Comparison of ENCODE assay signal across 13 cellular contexts in the genomic region with DNA sequence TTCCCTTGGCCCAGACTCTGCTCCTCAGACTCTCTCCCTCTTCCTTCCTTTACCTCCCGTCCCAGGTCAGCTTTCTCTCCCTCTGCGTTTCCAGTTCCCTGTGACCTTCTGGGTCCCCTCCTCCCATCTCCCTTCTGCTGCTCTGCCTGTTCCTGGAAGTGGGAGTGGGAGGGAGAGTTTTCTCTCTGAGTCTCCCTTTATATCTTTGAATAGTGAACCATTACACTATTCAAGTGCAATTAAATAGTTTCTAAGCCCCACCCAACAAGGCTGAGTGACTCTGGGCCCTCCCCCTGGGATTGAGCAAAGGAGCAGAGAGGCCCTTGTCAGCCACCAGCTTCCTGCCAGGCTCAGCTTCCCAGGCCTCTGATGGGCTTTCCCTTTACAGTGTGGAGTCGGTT. TPM values are rescaled to one million over a fixed set of nuclear protein-coding genes. Genes with fewer than 3 reads are reported as not detected.
DNase-seq lines count a peak whose midpoint lies in the region; ATAC-seq and TF ChIP-seq lines count a peak whose summit lies in the region.
"Had no signal": no experiment of that assay in that cellular context is flagged by ENCODE, and none has a peak within 500 bp of the region (broad histone marks: within the 10 kb centered on the region; RNA-seq: fewer than 3 reads in every experiment).

No MANE protein-coding gene starts in this region.

- no peaks in the 10 kb centered on the region for H3K27me3 Mint-ChIP-seq in activated CD8-positive, alpha-beta T cell treated with anti-CD3 and anti-CD28 coated beads, Interleukin-2, amount 10 ng/mL, durations not matched to agents 7 days and 5 days (ENCODE audit: low read depth)
- H3K27me3 Mint-ChIP-seq in activated CD8-positive, alpha-beta T cell treated with anti-CD3 and anti-CD28 coated beads for 36 hours: no peaks in the 10 kb centered on the region
- no peaks in the 10 kb centered on the region for H3K27me3 Mint-ChIP-seq in stimulated activated naive CD8-positive, alpha-beta T cell treated with anti-CD3 and anti-CD28 coated beads, Interleukin-15, amount 100 ng/mL, for 72 hours

- H3K4me3 ChIP-seq in right atrium auricular region: no peak overlapping the region
- H3K4me3 ChIP-seq: SJSA1 had no signal

- intact Hi-C loops in activated CD8-positive, alpha-beta T cell treated with anti-CD3 and anti-CD28 coated beads for 36 hours (cut with micrococcal nuclease): no loop called here

- peak overlapping the region; percentile 67 for H3K27ac Mint-ChIP-seq in activated CD8-positive, alpha-beta T cell treated with anti-CD3 and anti-CD28 coated beads, Interleukin-2, amount 10 ng/mL, durations not matched to agents 7 days and 5 days
- no peak overlapping the region for H3K27ac Mint-ChIP-seq in activated CD8-positive, alpha-beta T cell treated with anti-CD3 and anti-CD28 coated beads for 36 hours
- H3K27ac Mint-ChIP-seq in stimulated activated naive CD8-positive, alpha-beta T cell treated with anti-CD3 and anti-CD28 coated beads, Interleukin-15, amount 100 ng/mL, for 72 hours: peak overlapping the region; percentile 10 to 77

- peak; percentile 27 for ATAC-seq in activated CD8-positive, alpha-beta T cell treated with anti-CD3 and anti-CD28 coated beads, Interleukin-2, amount 10 ng/mL, durations not matched to agents 7 days and 5 days
- no peak for ATAC-seq in activated CD8-positive, alpha-beta T cell treated with anti-CD3 and anti-CD28 coated beads for 36 hours
- no peak for ATAC-seq in stimulated activated naive CD8-positive, alpha-beta T cell treated with anti-CD3 and anti-CD28 coated beads, Interleukin-15, amount 100 ng/mL, for 72 hours

- CTCF ChIA-PET in activated CD8-positive, alpha-beta T cell treated with anti-CD3 and anti-CD28 coated beads, Interleukin-2, amount 10 ng/mL, durations not matched to agents 7 days and 5 days (lab: Charles Lee): interaction anchor here (1.0 to 2.0 kb wide), 2 partner anchors 14 to 22 kb away, joined by 3 to 15 read pairs; no protein-coding TSS in a partner anchor
- CTCF ChIA-PET in activated CD8-positive, alpha-beta T cell treated with anti-CD3 and anti-CD28 coated beads for 36 hours (lab: Charles Lee): interaction anchor here (1.0 to 1.6 kb wide), 2 partner anchors 13 to 24 kb away, joined by 3 to 4 read pairs; no protein-coding TSS in a partner anchor

- no peaks in the 10 kb centered on the region for H3K27me3 ChIP-seq in right atrium auricular region
- H3K27me3 ChIP-seq: brain microvascular endothelial cell, SJSA1 had no signal

- POLR2A ChIA-PET in activated CD8-positive, alpha-beta T cell treated with anti-CD3 and anti-CD28 coated beads, Interleukin-2, amount 10 ng/mL, durations not matched to agents 7 days and 5 days (lab: Charles Lee): no interaction called here
- POLR2A ChIA-PET in activated CD8-positive, alpha-beta T cell treated with anti-CD3 and anti-CD28 coated beads for 36 hours (lab: Charles Lee): no interaction called here

- H3K27ac ChIP-seq in right atrium auricular region: peak overlapping the region in 1 of 2 donors; percentile 8
- H3K27ac ChIP-seq: brain microvascular endothelial cell, SJSA1 had no signal

- H3K9me3 ChIP-seq in right atrium auricular region: no peaks in the 10 kb centered on the region
- H3K9me3 ChIP-seq: SJSA1 had no signal

- H3K4me1 ChIP-seq in right atrium auricular region: peaks cover 0 to 11% of the 10 kb centered on the region in 2 donors
- H3K4me1 ChIP-seq: SJSA1 had no signal

- no peaks in the 10 kb centered on the region for H3K36me3 Mint-ChIP-seq in activated CD8-positive, alpha-beta T cell treated with anti-CD3 and anti-CD28 coated beads, Interleukin-2, amount 10 ng/mL, durations not matched to agents 7 days and 5 days (ENCODE audit: low read depth)
- H3K36me3 Mint-ChIP-seq in activated CD8-positive, alpha-beta T cell treated with anti-CD3 and anti-CD28 coated beads for 36 hours (ENCODE audit: low read depth): no peaks in the 10 kb centered on the region

- no peak for DNase-seq in activated CD8-positive, alpha-beta T cell treated with anti-CD3 and anti-CD28 coated beads, Interleukin-2, amount 10 ng/mL, durations not matched to agents 7 days and 5 days
- DNase-seq in activated CD8-positive, alpha-beta T cell treated with anti-CD3 and anti-CD28 coated beads for 36 hours: no peak
- peak; percentile 76 for DNase-seq in NOMO-1 treated with dmso at 0.1 percent for 144 hours (lab: John Stamatoyannopoulos, UW; ENCODE audit: unreplicated experiment)
- peak; percentile 53 for DNase-seq in right atrium auricular region (ENCODE audit: low spot score)
- no peak for DNase-seq in stimulated activated naive CD8-positive, alpha-beta T cell treated with anti-CD3 and anti-CD28 coated beads, Interleukin-15, amount 100 ng/mL, for 72 hours
- DNase-seq in NCI-H748 (lab: John Stamatoyannopoulos, UW; ENCODE audit: unreplicated experiment): no peak
- DNase-seq in NCI-H1930 (lab: John Stamatoyannopoulos, UW): no peak
- DNase-seq in GM19238 (ENCODE audit: insufficient read length, low spot score): no peak
- DNase-seq: activated CD8-positive, alpha-beta memory T cell treated with anti-CD3 and anti-CD28 coated beads for 24 hours; brain microvascular endothelial cell; NCI-H1436 treated with DMSO at 0.1 percent for 48 hours; stimulated activated CD4-positive, alpha-beta T cell treated with anti-CD3 and anti-CD28 coated beads, Interleukin-1b, Interleukin-23, amount 100 ng/mL, for 48 hours had no signal

- no peak for TF ChIP-seq CTCF in activated CD8-positive, alpha-beta T cell treated with anti-CD3 and anti-CD28 coated beads for 36 hours (IDR thresholded peaks at IDR 0.05)
- TF ChIP-seq CTCF in right atrium auricular region (IDR thresholded peaks at IDR 0.05): no peak

- H3K9me3 Mint-ChIP-seq in activated CD8-positive, alpha-beta T cell treated with anti-CD3 and anti-CD28 coated beads, Interleukin-2, amount 10 ng/mL, durations not matched to agents 7 days and 5 days (ENCODE audit: insufficient read depth): no peaks in the 10 kb centered on the region
- H3K9me3 Mint-ChIP-seq in activated CD8-positive, alpha-beta T cell treated with anti-CD3 and anti-CD28 coated beads for 36 hours: no peaks in the 10 kb centered on the region
- H3K9me3 Mint-ChIP-seq in stimulated activated naive CD8-positive, alpha-beta T cell treated with anti-CD3 and anti-CD28 coated beads, Interleukin-15, amount 100 ng/mL, for 72 hours: no peaks in the 10 kb centered on the region

- peaks cover 20% of the 10 kb centered on the region for H3K4me1 Mint-ChIP-seq in activated CD8-positive, alpha-beta T cell treated with anti-CD3 and anti-CD28 coated beads, Interleukin-2, amount 10 ng/mL, durations not matched to agents 7 days and 5 days (ENCODE audit: low read depth)
- peaks cover 4% of the 10 kb centered on the region for H3K4me1 Mint-ChIP-seq in activated CD8-positive, alpha-beta T cell treated with anti-CD3 and anti-CD28 coated beads for 36 hours (ENCODE audit: low read depth)
- H3K4me1 Mint-ChIP-seq in stimulated activated naive CD8-positive, alpha-beta T cell treated with anti-CD3 and anti-CD28 coated beads, Interleukin-15, amount 100 ng/mL, for 72 hours: no peaks in the 10 kb centered on the region

- no peaks in the 10 kb centered on the region for H3K36me3 ChIP-seq in right atrium auricular region
- H3K36me3 ChIP-seq: brain microvascular endothelial cell, SJSA1 had no signal

- H3K4me3 Mint-ChIP-seq in activated CD8-positive, alpha-beta T cell treated with anti-CD3 and anti-CD28 coated beads, Interleukin-2, amount 10 ng/mL, durations not matched to agents 7 days and 5 days: no peak overlapping the region
- H3K4me3 Mint-ChIP-seq in activated CD8-positive, alpha-beta T cell treated with anti-CD3 and anti-CD28 coated beads for 36 hours: no peak overlapping the region
- H3K4me3 Mint-ChIP-seq in stimulated activated naive CD8-positive, alpha-beta T cell treated with anti-CD3 and anti-CD28 coated beads, Interleukin-15, amount 100 ng/mL, for 72 hours: no peak overlapping the region

RNA-seq across cellular contexts. Expression of a gene that starts 34.8 kb away (rescaled TPM):
- 1 to 10 TPM in 1 of 2 experiments, under 1 TPM in 1; 0.44 to 1.4 TPM for total RNA-seq in activated CD8-positive, alpha-beta T cell treated with anti-CD3 and anti-CD28 coated beads, Interleukin-2, amount 10 ng/mL, durations not matched to agents 7 days and 5 days
- 1 to 10 TPM; 2.3 to 2.5 TPM for total RNA-seq in activated CD8-positive, alpha-beta T cell treated with anti-CD3 and anti-CD28 coated beads for 36 hours
- 10 to 100 TPM in 1 of 2 donors, 1 to 10 TPM in 1; 8.5 to 91.5 TPM for total RNA-seq in right atrium auricular region

Comparison
In these comparisons a context has a peak if more than half of its experiments do, and no peak if none do; other contexts are left out.
1. DNase-seq: peak in NOMO-1 treated with dmso at 0.1 percent for 144 hours (single experiment) and right atrium auricular region (single experiment); none in activated CD8-positive, alpha-beta T cell treated with anti-CD3 and anti-CD28 coated beads, Interleukin-2, amount 10 ng/mL, durations not matched to agents 7 days and 5 days (single experiment), activated CD8-positive, alpha-beta T cell treated with anti-CD3 and anti-CD28 coated beads for 36 hours (single experiment), stimulated activated naive CD8-positive, alpha-beta T cell treated with anti-CD3 and anti-CD28 coated beads, Interleukin-15, amount 100 ng/mL, for 72 hours (0 of 2), NCI-H748 (single experiment), NCI-H1930 (0 of 2) and GM19238 (single experiment).